Comparison of ENCODE assay signal across 13 cellular contexts in genomic region chr18:74219056-74219455, GRCh38.
"Had no signal": no experiment of that assay in that cellular context is flagged by ENCODE, and none has a peak within 500 bp of the region (broad histone marks: within the 10 kb centered on the region; RNA-seq: fewer than 3 reads in every experiment).

No MANE protein-coding gene starts in this region.

- H3K36me3 ChIP-seq: adrenal gland, gastroesophageal sphincter had no signal

- H3K27ac Mint-ChIP-seq: brain had no signal

- H3K4me1 Mint-ChIP-seq: brain had no signal

- H3K4me1 ChIP-seq: adrenal gland, gastroesophageal sphincter, testis had no signal

- H3K9me3 ChIP-seq: adrenal gland, gastroesophageal sphincter, testis had no signal

- H3K4me3 ChIP-seq: adrenal gland, gastroesophageal sphincter, testis had no signal

- DNase-seq: activated CD4-positive, alpha-beta T cell treated with anti-CD3 and anti-CD28 coated beads, Interleukin-2, amount 50 U/mL, for 1 hour; activated naive CD4-positive, alpha-beta T cell treated with anti-CD3 and anti-CD28 coated beads, Interleukin-2, amount 50 U/mL, for 16 hours; activated T-cell treated with anti-CD3 and anti-CD28 coated beads, Interleukin-2, amount 50 U/mL, for 1 hour; adrenal gland; kidney; left ventricle myocardium superior; stimulated activated CD4-positive, alpha-beta T cell treated with anti-CD3 and anti-CD28 coated beads, Interleukin-4, amount 100 ng/mL, for 1 hour; stimulated activated CD8-positive, alpha-beta memory T cell treated with anti-CD3 and anti-CD28 coated beads, Interleukin-4, amount 100 ng/mL, for 48 hours; stimulated activated naive CD8-positive, alpha-beta T cell treated with anti-CD3 and anti-CD28 coated beads, Interleukin-15, Interleukin-2, amounts not matched to agents 100 U/mL and 50 U/mL, for 24 hours; testis had no signal

- H3K27me3 ChIP-seq: testis had no signal

- H3K4me3 Mint-ChIP-seq: brain, neural crest cell had no signal

- H3K27ac ChIP-seq: adrenal gland, gastroesophageal sphincter, testis had no signal

- ATAC-seq: gastroesophageal sphincter; left ventricle myocardium superior; stimulated activated naive CD8-positive, alpha-beta T cell treated with anti-CD3 and anti-CD28 coated beads, Interleukin-15, Interleukin-2, amounts not matched to agents 100 U/mL and 50 U/mL, for 24 hours had no signal

- H3K36me3 Mint-ChIP-seq: brain had no signal
